ENCODE assay signal across 22 cellular contexts in genomic region chr2:84477886-84478285, GRCh38. TPM values are rescaled to one million over a fixed set of nuclear protein-coding genes. Genes with fewer than 3 reads are reported as not detected.
"Had no signal": no experiment of that assay in that cellular context is flagged by ENCODE, and none has a peak within 500 bp of the region (broad histone marks: within the 10 kb centered on the region; RNA-seq: fewer than 3 reads in every experiment).

No MANE protein-coding gene starts in this region.

- H3K4me1 ChIP-seq: gastrocnemius medialis, prostate gland, testis, uterus had no signal

- H3K36me3 ChIP-seq: brain microvascular endothelial cell, gastrocnemius medialis, prostate gland, spleen, uterus had no signal

- H3K27me3 ChIP-seq: brain microvascular endothelial cell, gastrocnemius medialis, spleen, testis, uterus had no signal

- ATAC-seq: activated CD8-positive, alpha-beta T cell treated with anti-CD3 and anti-CD28 coated beads, Interleukin-2, amount 10 ng/mL, durations not matched to agents 7 days and 5 days; gastrocnemius medialis; left ventricle myocardium superior; natural killer cell had no signal

- H3K4me3 ChIP-seq: gastrocnemius medialis, prostate gland, spleen, testis, uterus had no signal

- H3K9me3 ChIP-seq: gastrocnemius medialis, prostate gland, testis, uterus had no signal

- H3K27ac ChIP-seq: brain microvascular endothelial cell, gastrocnemius medialis, prostate gland, spleen, testis, uterus had no signal

- DNase-seq: activated CD4-positive, alpha-beta T cell treated with anti-CD3 and anti-CD28 coated beads for 1 hour; activated CD4-positive, alpha-beta T cell treated with anti-CD3 and anti-CD28 coated beads, Interleukin-2, amount 50 U/mL, for 1 hour; activated CD8-positive, alpha-beta T cell treated with anti-CD3 and anti-CD28 coated beads, Interleukin-2, amount 10 ng/mL, durations not matched to agents 7 days and 5 days; activated gamma-delta T cell; aorta; brain microvascular endothelial cell; caudate nucleus; effector CD4-positive, alpha-beta T cell; erythroblast; gastrocnemius medialis; left ventricle myocardium superior; mammary epithelial cell; midbrain; natural killer cell; spleen; stimulated activated CD4-positive, alpha-beta T cell treated with anti-CD3 and anti-CD28 coated beads, Interleukin-4, amount 100 ng/mL, for 1 hour; stimulated activated naive CD4-positive, alpha-beta T cell; testis; trophoblast cell; uterus had no signal

RNA-seq across cellular contexts. Expression of gene DNAH6, which starts 38.4 kb away (rescaled TPM):
- total RNA-seq: gastrocnemius medialis, osteocyte had no signal
